16 cellular contexts compared by ENCODE assay signal in the genomic region with DNA sequence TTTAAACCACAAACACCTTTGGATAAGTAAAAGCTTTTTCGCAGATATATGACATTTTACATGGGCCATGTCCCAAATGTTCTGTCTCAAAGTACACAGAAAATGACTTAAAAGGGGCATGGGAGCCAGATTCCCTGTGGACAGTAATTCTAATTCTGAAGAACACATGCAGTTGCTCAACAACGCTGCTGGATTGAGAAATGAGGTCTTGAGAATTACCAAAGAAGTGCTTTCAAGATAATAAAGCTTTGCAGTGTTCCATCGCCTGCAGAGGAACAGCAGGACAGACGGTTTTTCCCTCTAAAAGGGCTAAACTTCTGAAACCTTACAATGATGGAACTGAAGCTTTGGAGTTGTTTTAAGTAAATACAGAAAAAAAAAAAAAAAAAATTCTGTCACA.
"Had no signal": no experiment of that assay in that cellular context is flagged by ENCODE, and none has a peak within 500 bp of the region (broad histone marks: within the 10 kb centered on the region; RNA-seq: fewer than 3 reads in every experiment).

No MANE protein-coding gene starts in this region.

- ATAC-seq: activated naive CD8-positive, alpha-beta T cell treated with anti-CD3 and anti-CD28 coated beads, Interleukin-2, amount 50 U/mL, for 24 hours; activated T-cell treated with anti-CD3 and anti-CD28 coated beads, Interleukin-2, amount 50 U/mL, for 72 hours; mucosa of descending colon; naive thymus-derived CD8-positive, alpha-beta T cell; sciatic nerve had no signal

- H3K36me3 ChIP-seq: spleen, transverse colon had no signal

- H3K4me3 ChIP-seq: coronary artery, lung, mucosa of descending colon, spleen, transverse colon had no signal

- DNase-seq: activated CD4-positive, alpha-beta memory T cell treated with anti-CD3 and anti-CD28 coated beads for 36 hours; activated naive CD4-positive, alpha-beta T cell treated with Interleukin-2 at 50 U/mL for 16 hours; activated naive CD8-positive, alpha-beta T cell treated with anti-CD3 and anti-CD28 coated beads, Interleukin-2, amount 50 U/mL, for 24 hours; activated T-cell treated with anti-CD3 and anti-CD28 coated beads, Interleukin-2, amount 50 U/mL, for 72 hours; effector CD4-positive, alpha-beta T cell; mucosa of descending colon; naive thymus-derived CD8-positive, alpha-beta T cell; spleen; stimulated activated CD4-positive, alpha-beta T cell treated with anti-CD3 and anti-CD28 coated beads, Interleukin-1b, Interleukin-23, amount 100 ng/mL, for 48 hours; stimulated activated naive CD4-positive, alpha-beta T cell; substantia nigra; T-helper 9 cell; transverse colon had no signal

- H3K27me3 ChIP-seq: spleen, transverse colon had no signal
